14 cellular contexts compared by ENCODE assay signal in genomic region chr1:3902111-3902511, GRCh38. TPM values are rescaled to one million over a fixed set of nuclear protein-coding genes. Genes with fewer than 3 reads are reported as not detected.
DNase-seq lines count a peak whose midpoint lies in the region; FAIRE-seq and TF ChIP-seq lines count a peak whose summit lies in the region.
"Had no signal": no experiment of that assay in that cellular context is flagged by ENCODE, and none has a peak within 500 bp of the region (broad histone marks: within the 10 kb centered on the region; RNA-seq: fewer than 3 reads in every experiment).

No MANE protein-coding gene starts in this region.

- 80 to 96% (median 92%) methylated on average over 15 of the region's 15 CpGs for whole genome bisulfite sequencing in spleen, 5 donors

- no peaks in the 10 kb centered on the region for H3K36me3 ChIP-seq in spleen
- no peaks in the 10 kb centered on the region for H3K36me3 ChIP-seq in colonic mucosa

- peak overlapping the region; percentile 98 for H3K27ac Mint-ChIP-seq in activated CD4-positive, alpha-beta T cell treated with anti-CD3 and anti-CD28 coated beads, Interleukin-2, amount 10 ng/mL, durations not matched to agents 7 days and 5 days

- peaks cover 58% of the 10 kb centered on the region for H3K4me1 Mint-ChIP-seq in activated CD4-positive, alpha-beta T cell treated with anti-CD3 and anti-CD28 coated beads, Interleukin-2, amount 10 ng/mL, durations not matched to agents 7 days and 5 days

- H3K9me3 Mint-ChIP-seq in activated CD4-positive, alpha-beta T cell treated with anti-CD3 and anti-CD28 coated beads, Interleukin-2, amount 10 ng/mL, durations not matched to agents 7 days and 5 days = peaks cover 12% of the 10 kb centered on the region

- H3K4me3 ChIP-seq in spleen = no peak overlapping the region
- H3K4me3 ChIP-seq in colonic mucosa = no peak overlapping the region

- CTCF ChIA-PET in activated CD4-positive, alpha-beta T cell treated with anti-CD3 and anti-CD28 coated beads, Interleukin-2, amount 10 ng/mL, durations not matched to agents 7 days and 5 days (lab: Charles Lee) = interaction anchor here (1.3 kb wide), 1 partner anchor 103 kb away, joined by 3 read pairs; no protein-coding TSS in a partner anchor

- TF ChIP-seq POLR2A in spleen (IDR thresholded peaks at IDR 0.05) = no peak

- H3K4me1 ChIP-seq in spleen (peaks cover 12 to 74% (median 27%) of the 10 kb centered on the region in 6 donors), colonic mucosa (no peaks in the 10 kb centered on the region)
- H3K4me1 ChIP-seq: parathyroid adenoma had no signal

- H3K27me3 Mint-ChIP-seq in activated CD4-positive, alpha-beta T cell treated with anti-CD3 and anti-CD28 coated beads, Interleukin-2, amount 10 ng/mL, durations not matched to agents 7 days and 5 days = no peaks in the 10 kb centered on the region

- H3K9ac ChIP-seq in colonic mucosa (ENCODE audit: low read depth in 2 of 2, low read length in 2 of 2) = no peak overlapping the region
- H3K9ac ChIP-seq: parathyroid adenoma had no signal

- TF ChIP-seq CTCF in spleen (IDR thresholded peaks at IDR 0.05 in 8 of 11, conservative IDR thresholded peaks at IDR 0.05 in 3 of 11) (no peak), colonic mucosa (IDR thresholded peaks at IDR 0.05) (no peak)

- intact Hi-C loops in spleen (cut with DNase I; ENCODE audit: low total_unique reads) (no loop called here), colonic mucosa (cut with DNase I) (no loop called here)

- peaks cover 14% of the 10 kb centered on the region for H3K36me3 Mint-ChIP-seq in activated CD4-positive, alpha-beta T cell treated with anti-CD3 and anti-CD28 coated beads, Interleukin-2, amount 10 ng/mL, durations not matched to agents 7 days and 5 days (ENCODE audit: low read depth)

- POLR2A ChIA-PET in activated CD4-positive, alpha-beta T cell treated with anti-CD3 and anti-CD28 coated beads, Interleukin-2, amount 10 ng/mL, durations not matched to agents 7 days and 5 days (lab: Charles Lee) = no interaction called here

- H3K9me3 ChIP-seq in spleen = peaks cover 6 to 21% (median 16%) of the 10 kb centered on the region in 8 donors
- no peaks in the 10 kb centered on the region for H3K9me3 ChIP-seq in colonic mucosa

- no peak for FAIRE-seq in RCC 7860 (lab: Jason Lieb, UNC)
- FAIRE-seq: GM12878 had no signal

- H3K4me3 Mint-ChIP-seq in activated CD4-positive, alpha-beta T cell treated with anti-CD3 and anti-CD28 coated beads, Interleukin-2, amount 10 ng/mL, durations not matched to agents 7 days and 5 days = peak overlapping the region; percentile 90

- peak; percentile 24 for DNase-seq in activated CD4-positive, alpha-beta T cell treated with anti-CD3 and anti-CD28 coated beads for 1 hour
- no peak for DNase-seq in activated CD4-positive, alpha-beta T cell treated with anti-CD3 and anti-CD28 coated beads for 4 hours
- peak; percentile 57 for DNase-seq in activated CD4-positive, alpha-beta T cell treated with anti-CD3 and anti-CD28 coated beads, Interleukin-2, amount 10 ng/mL, durations not matched to agents 7 days and 5 days
- peak; percentile 35 for DNase-seq in effector CD8-positive, alpha-beta T cell (lab: John Stamatoyannopoulos, UW)
- DNase-seq in spleen = peak; percentile 86
- no peak for DNase-seq in RCC 7860 (ENCODE audit: low spot score)
- DNase-seq in colonic mucosa = no peak
- no peak for DNase-seq in dedifferentiated amniotic fluid mesenchymal stem cell (ENCODE audit: extremely low spot score)
- DNase-seq: cortex of kidney, foreskin keratinocyte, KBM-7, NCI-H2029 treated with DMSO at 0.1 percent for 48 hours had no signal

- peak overlapping the region in 5 of 8 donors; percentile 43 to 99 (median 95) for H3K27ac ChIP-seq in spleen
- H3K27ac ChIP-seq in colonic mucosa = no peak overlapping the region
- H3K27ac ChIP-seq: foreskin keratinocyte had no signal

- H3K27me3 ChIP-seq in spleen (replicated peaks in 1 of 7) (no peaks in the 10 kb centered on the region), colonic mucosa (no peaks in the 10 kb centered on the region)
- H3K27me3 ChIP-seq: foreskin keratinocyte had no signal

RNA-seq across cellular contexts. Expression of gene C1orf174, which starts 2.0 kb away (rescaled TPM):
- 10 to 100 TPM; 29.4 to 31.1 TPM for total RNA-seq in activated CD4-positive, alpha-beta T cell treated with anti-CD3 and anti-CD28 coated beads, Interleukin-2, amount 10 ng/mL, durations not matched to agents 7 days and 5 days
- total RNA-seq in spleen (10 to 100 TPM; 19.7 to 34.5 (median 23.7) TPM), colonic mucosa (10 to 100 TPM; 19.4 to 32.8 TPM)
- polyA plus RNA-seq in spleen = 10 to 100 TPM; 14.9 to 24.2 (median 15.8) TPM

RNA-seq across cellular contexts. Expression of gene DFFB, which starts 44.8 kb away (rescaled TPM):
- total RNA-seq in activated CD4-positive, alpha-beta T cell treated with anti-CD3 and anti-CD28 coated beads, Interleukin-2, amount 10 ng/mL, durations not matched to agents 7 days and 5 days = 10 to 100 TPM; 10.6 to 12.5 TPM
- total RNA-seq in spleen = 10 to 100 TPM in 5 of 7 donors, 1 to 10 TPM in 2; 8.5 to 13.8 (median 12.1) TPM
- 10 to 100 TPM in 1 of 3 donors, 1 to 10 TPM in 2; 6.3 to 10.5 (median 8.7) TPM for polyA plus RNA-seq in spleen
- 10 to 100 TPM in 1 of 2 donors, 1 to 10 TPM in 1; 4.5 to 10.7 TPM for total RNA-seq in colonic mucosa

RNA-seq across cellular contexts. Expression of gene CEP104, which starts 45.1 kb away (rescaled TPM):
- 10 to 100 TPM; 43.8 to 50.1 TPM for total RNA-seq in activated CD4-positive, alpha-beta T cell treated with anti-CD3 and anti-CD28 coated beads, Interleukin-2, amount 10 ng/mL, durations not matched to agents 7 days and 5 days
- total RNA-seq in spleen (10 to 100 TPM; 26.4 to 49.4 (median 42.0) TPM), colonic mucosa (10 to 100 TPM; 41.1 to 52.7 TPM)
- 1 to 10 TPM; 4.5 to 8.4 (median 5.3) TPM for polyA plus RNA-seq in spleen

Comparison
In these comparisons a context has a peak if more than half of its experiments do, and no peak if none do; other contexts are left out.
1. DNase-seq: peak in activated CD4-positive, alpha-beta T cell treated with anti-CD3 and anti-CD28 coated beads for 1 hour (single experiment), activated CD4-positive, alpha-beta T cell treated with anti-CD3 and anti-CD28 coated beads, Interleukin-2, amount 10 ng/mL, durations not matched to agents 7 days and 5 days (single experiment), effector CD8-positive, alpha-beta T cell (single experiment) and spleen (single experiment); none in activated CD4-positive, alpha-beta T cell treated with anti-CD3 and anti-CD28 coated beads for 4 hours (0 of 2), RCC 7860 (single experiment), colonic mucosa (single experiment) and dedifferentiated amniotic fluid mesenchymal stem cell (single experiment).